8 cellular contexts compared by ENCODE assay signal in genomic region chrX:153925739-153926593, GRCh38. TPM values are rescaled to one million over a fixed set of nuclear protein-coding genes. Genes with fewer than 3 reads are reported as not detected.
DNase-seq lines count a peak whose midpoint lies in the region; ATAC-seq and TF ChIP-seq lines count a peak whose summit lies in the region.

Gene ARHGAP4 (minus strand): TSS chrX:153926264. CDS start chrX:153926202, 62 bp downstream.

- H3K9me3 ChIP-seq in T-helper 17 cell (ENCODE audit: control insufficient read depth, low read length, poor library complexity, severe bottlenecking) (no peaks in the 10 kb centered on the region), mucosa of descending colon (no peaks in the 10 kb centered on the region), suprapubic skin (no peaks in the 10 kb centered on the region)

- H3K4me1 ChIP-seq in mucosa of descending colon (ENCODE audit: low read depth) (peaks cover 10% of the 10 kb centered on the region), suprapubic skin (peaks cover 52% of the 10 kb centered on the region)

- no peaks in the 10 kb centered on the region for H3K36me3 Mint-ChIP-seq in T-helper 17 cell (ENCODE audit: low read depth)

- TF ChIP-seq EP300 in suprapubic skin (IDR thresholded peaks at IDR 0.05) = no peak

- H3K27ac Mint-ChIP-seq in T-helper 17 cell = peak within 1 kb of the TSS; percentile 95

- peaks cover 19% of the 10 kb centered on the region for H3K4me1 Mint-ChIP-seq in T-helper 17 cell

- no peak for TF ChIP-seq POLR2A in suprapubic skin (IDR thresholded peaks at IDR 0.05)

- H3K36me3 ChIP-seq in mucosa of descending colon (ENCODE audit: low read depth) = no peaks in the 10 kb centered on the region
- peaks cover 7% of the 10 kb centered on the region for H3K36me3 ChIP-seq in suprapubic skin

- peak; percentile 52 for DNase-seq in NK-92 treated with Interleukin-12 subunit alpha and Interleukin-12 subunit beta, amount 100 ng/mL, for 24 hours (lab: John Stamatoyannopoulos, UW)
- DNase-seq in NK-92 (lab: John Stamatoyannopoulos, UW; ENCODE audit: unreplicated experiment) (no peak), T-helper 17 cell (peak in 2 of 3 donors; percentile 29 to 36), mucosa of descending colon (peak in 2 of 3 donors; percentile 62 to 75), suprapubic skin (ENCODE audit: low spot score in 2 of 2) (no peak), HCEC 1CT (no peak)

- ATAC-seq in T-helper 17 cell (no peak), mucosa of descending colon (peak; percentile 9), HG03565 (IDR thresholded peaks at IDR 0.05; ENCODE audit: unreplicated experiment) (no peak)

- no peaks in the 10 kb centered on the region for H3K27me3 ChIP-seq in suprapubic skin

- peak within 1 kb of the TSS; percentile 92 for H3K4me3 Mint-ChIP-seq in T-helper 17 cell

- TF ChIP-seq CTCF in mucosa of descending colon (IDR thresholded peaks at IDR 0.05) = no peak
- TF ChIP-seq CTCF in suprapubic skin (IDR thresholded peaks at IDR 0.05) = no peak

- H3K4me3 ChIP-seq in mucosa of descending colon = peak within 1 kb of the TSS; percentile 6
- peak within 1 kb of the TSS; percentile 59 for H3K4me3 ChIP-seq in suprapubic skin

- peak within 1 kb of the TSS; percentile 96 for H3K27ac ChIP-seq in cingulate gyrus (ENCODE audit: low read depth, low read length)
- peak within 1 kb of the TSS; percentile 90 for H3K27ac ChIP-seq in suprapubic skin

- 62% methylated on average over 12 of the region's 59 CpGs for WGBS in suprapubic skin

- intact Hi-C loops in mucosa of descending colon (cut with DNase I, micrococcal nuclease) = no loop called here

- H3K27me3 Mint-ChIP-seq in T-helper 17 cell = no peaks in the 10 kb centered on the region

RNA-seq across cellular contexts. Expression of gene ARHGAP4, which starts in this region (rescaled TPM):
- total RNA-seq in T-helper 17 cell (100 to 1,000 TPM; 374 to 404 TPM), mucosa of descending colon (10 to 100 TPM; 35.0 to 47.8 (median 36.7) TPM), suprapubic skin (10 to 100 TPM in 2 of 4 donors, 1 to 10 TPM in 2; 4.8 to 17.6 (median 9.6) TPM)

Comparison
In these comparisons a context has a peak if more than half of its experiments do, and no peak if none do; other contexts are left out.
1. RNA of gene ARHGAP4 (total RNA-seq): 374 to 404 TPM in T-helper 17 cell; 35.0 to 47.8 TPM in mucosa of descending colon and 4.8 to 17.6 TPM in suprapubic skin; every median in the first group is over 4 times any median in the second.
2. DNase-seq: peak in NK-92 treated with Interleukin-12 subunit alpha and Interleukin-12 subunit beta, amount 100 ng/mL, for 24 hours (single experiment), T-helper 17 cell (2 of 3) and mucosa of descending colon (2 of 3); none in NK-92 (single experiment), suprapubic skin (0 of 2) and HCEC 1CT (single experiment).